ENCODE assay signal across 20 cellular contexts in genomic region chr1:15362737-15363128, GRCh38.
"Had no signal": no experiment of that assay in that cellular context is flagged by ENCODE, and none has a peak within 500 bp of the region (broad histone marks: within the 10 kb centered on the region; RNA-seq: fewer than 3 reads in every experiment).

No MANE protein-coding gene starts in this region.

- DNase-seq: activated CD4-positive, alpha-beta T cell treated with anti-CD3 and anti-CD28 coated beads for 1 hour; activated CD4-positive, alpha-beta T cell treated with anti-CD3 and anti-CD28 coated beads, Interleukin-2, amount 50 U/mL, for 1 hour; activated CD8-positive, alpha-beta T cell treated with anti-CD3 and anti-CD28 coated beads, Interleukin-2, amount 10 ng/mL, durations not matched to agents 7 days and 5 days; activated gamma-delta T cell; anterior cingulate cortex; body of pancreas; dermis blood vessel endothelial cell; effector CD8-positive, alpha-beta T cell; foreskin keratinocyte; natural killer cell; ovary; right cardiac atrium; stimulated activated CD4-positive, alpha-beta T cell treated with anti-CD3 and anti-CD28 coated beads, Interleukin-4, amount 100 ng/mL, for 24 hours; stimulated activated naive CD4-positive, alpha-beta T cell treated with Interleukin-2 at 50 U/mL for 16 hours had no signal

- H3K9me3 ChIP-seq: body of pancreas, neutrophil, ovary, thoracic aorta had no signal

- H3K36me3 Mint-ChIP-seq: activated naive CD4-positive, alpha-beta T cell treated with anti-CD3 and anti-CD28 coated beads, Interleukin-2, amount 50 U/mL, for 24 hours; mesothelial cell of epicardium; natural killer cell; type B pancreatic cell had no signal

- H3K4me1 Mint-ChIP-seq: activated naive CD4-positive, alpha-beta T cell treated with anti-CD3 and anti-CD28 coated beads, Interleukin-2, amount 50 U/mL, for 24 hours had no signal

- H3K9me3 Mint-ChIP-seq: activated naive CD4-positive, alpha-beta T cell treated with anti-CD3 and anti-CD28 coated beads, Interleukin-2, amount 50 U/mL, for 24 hours; activated T-helper 1 cell treated with anti-CD3 and anti-CD28 coated beads, Interleukin-12 subunit alpha, Interleukin-12 subunit beta, Interleukin-2, Interleukin-4 antibody, amounts not matched to agents 30 ng/mL and 10 ng/mL and 1 ng/mL, durations not matched to agents 14 hours and 24 hours and 36 hours; mesothelial cell of epicardium; natural killer cell; type B pancreatic cell had no signal

- H3K36me3 ChIP-seq: neutrophil, ovary, thoracic aorta had no signal

- H3K27me3 ChIP-seq: body of pancreas, foreskin keratinocyte, ovary had no signal

- H3K4me3 ChIP-seq: body of pancreas, ovary, thoracic aorta had no signal

- H3K4me3 Mint-ChIP-seq: activated CD8-positive, alpha-beta T cell treated with anti-CD3 and anti-CD28 coated beads, Interleukin-2, amount 10 ng/mL, durations not matched to agents 7 days and 5 days; activated naive CD4-positive, alpha-beta T cell treated with anti-CD3 and anti-CD28 coated beads, Interleukin-2, amount 50 U/mL, for 24 hours; activated T-helper 1 cell treated with anti-CD3 and anti-CD28 coated beads, Interleukin-12 subunit alpha, Interleukin-12 subunit beta, Interleukin-2, Interleukin-4 antibody, amounts not matched to agents 30 ng/mL and 10 ng/mL and 1 ng/mL, durations not matched to agents 14 hours and 24 hours and 36 hours; mesothelial cell of epicardium; natural killer cell; type B pancreatic cell had no signal

- H3K27ac Mint-ChIP-seq: activated CD8-positive, alpha-beta T cell treated with anti-CD3 and anti-CD28 coated beads, Interleukin-2, amount 10 ng/mL, durations not matched to agents 7 days and 5 days; activated naive CD4-positive, alpha-beta T cell treated with anti-CD3 and anti-CD28 coated beads, Interleukin-2, amount 50 U/mL, for 24 hours; activated T-helper 1 cell treated with anti-CD3 and anti-CD28 coated beads, Interleukin-12 subunit alpha, Interleukin-12 subunit beta, Interleukin-2, Interleukin-4 antibody, amounts not matched to agents 30 ng/mL and 10 ng/mL and 1 ng/mL, durations not matched to agents 14 hours and 24 hours and 36 hours; mesothelial cell of epicardium; type B pancreatic cell had no signal

- H3K27me3 Mint-ChIP-seq: activated naive CD4-positive, alpha-beta T cell treated with anti-CD3 and anti-CD28 coated beads, Interleukin-2, amount 50 U/mL, for 24 hours had no signal

- H3K27ac ChIP-seq: body of pancreas, foreskin keratinocyte, neutrophil, ovary, thoracic aorta had no signal
